ENCODE assay signal across 34 cellular contexts in genomic region chr18:23761941-23762340, GRCh38.
"Had no signal": no experiment of that assay in that cellular context is flagged by ENCODE, and none has a peak within 500 bp of the region (broad histone marks: within the 10 kb centered on the region; RNA-seq: fewer than 3 reads in every experiment).

No MANE protein-coding gene starts in this region.

- DNase-seq: activated CD4-positive, alpha-beta T cell treated with anti-CD3 and anti-CD28 coated beads, Interleukin-2, amount 10 ng/mL, durations not matched to agents 24 days and 14 days; activated CD4-positive, alpha-beta T cell treated with anti-CD3 and anti-CD28 coated beads, Interleukin-2, amount 50 U/mL, for 4 hours; activated CD8-positive, alpha-beta T cell treated with anti-CD3 and anti-CD28 coated beads for 36 hours; activated effector memory CD4-positive, alpha-beta T cell treated with anti-CD3 and anti-CD28 coated beads, Interleukin-2, amount 50 U/mL, for 16 hours; activated naive CD4-positive, alpha-beta T cell; activated naive CD4-positive, alpha-beta T cell treated with anti-CD3 and anti-CD28 coated beads, Interleukin-2, amount 50 U/mL, for 16 hours; activated naive CD8-positive, alpha-beta T cell treated with anti-CD3 and anti-CD28 coated beads for 36 hours; activated T-cell treated with anti-CD3 and anti-CD28 coated beads, Interleukin-2, amount 50 U/mL, for 1 hour; activated T-cell treated with anti-CD3 and anti-CD28 coated beads, Interleukin-2, amount 50 U/mL, for 72 hours; amniotic stem cell; aorta; brain microvascular endothelial cell; central memory CD4-positive, alpha-beta T cell; Karpas-422; KBM-7; MM.1S; NCI-H1092 treated with DMSO at 0.1 percent for 48 hours; NCI-H1417 treated with DMSO at 0.1 percent for 48 hours; NCI-H1930; NCI-H2107; NCI-H2171; NCI-H226; NCI-H446 treated with DMSO at 0.1 percent for 48 hours; NCI-H526; NCI-H748 treated with DMSO at 0.1 percent for 48 hours; NK-92 treated with Interleukin-12 subunit alpha and Interleukin-12 subunit beta, amount 100 ng/mL, for 24 hours; PC-3; Peyer's patch; SIG-M5; SW 1271; T-helper 1 cell; T-helper 2 cell; T-helper 9 cell had no signal

- H3K9me3 ChIP-seq: Peyer's patch had no signal

- H3K36me3 ChIP-seq: brain microvascular endothelial cell, Peyer's patch had no signal

- H3K4me3 ChIP-seq: Peyer's patch had no signal

- H3K4me1 ChIP-seq: Peyer's patch had no signal

- H3K27me3 ChIP-seq: brain microvascular endothelial cell, Peyer's patch had no signal

- H3K27ac ChIP-seq: brain microvascular endothelial cell, Peyer's patch, RWPE1 had no signal
